In the genomic region with DNA sequence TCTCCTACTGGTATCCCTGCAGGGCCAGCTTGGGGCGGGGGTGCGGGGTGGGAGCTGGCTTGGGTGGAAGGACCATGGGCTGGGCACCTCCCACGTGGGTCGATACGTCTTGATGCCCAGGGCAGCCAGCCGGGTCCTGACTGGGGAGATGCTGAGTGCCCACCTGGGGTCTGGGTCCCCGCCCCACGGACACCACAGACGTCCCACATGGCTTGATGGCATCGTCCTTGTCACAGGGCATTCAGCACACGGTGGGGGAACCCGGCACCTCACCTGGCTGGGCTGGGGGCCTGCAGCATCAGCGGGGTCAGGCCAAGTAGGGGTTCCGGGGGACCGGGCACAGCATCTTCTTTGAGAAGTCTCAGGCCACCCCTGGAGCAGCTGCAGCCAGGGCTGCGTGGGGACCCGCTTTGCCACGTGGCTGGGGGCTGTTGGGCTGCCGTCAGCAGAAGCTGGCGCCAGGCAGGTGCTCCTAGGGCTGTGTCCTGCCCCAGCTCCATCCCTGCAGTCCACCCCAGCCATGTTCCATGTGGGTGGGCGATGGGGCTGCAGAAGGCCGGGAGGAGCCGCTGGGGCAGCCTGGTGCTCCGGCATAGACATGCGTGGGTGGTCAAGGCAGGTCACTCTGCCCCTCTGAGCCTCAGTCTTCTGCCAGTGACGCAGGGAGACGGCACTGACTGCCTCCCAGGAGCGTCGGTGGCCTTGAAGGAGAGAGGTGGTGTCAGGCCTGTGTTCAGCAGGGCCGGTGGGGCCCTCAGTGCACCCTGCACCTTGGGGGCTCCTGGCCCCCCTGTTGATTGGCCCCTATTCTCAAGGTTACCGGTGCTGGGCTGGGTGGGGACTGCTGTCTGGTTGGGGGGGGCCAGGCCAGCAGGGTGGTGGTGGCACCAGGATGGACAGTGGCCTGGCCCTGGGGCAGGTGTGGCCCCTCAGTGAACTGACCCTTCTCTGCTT, we compare ENCODE assay signal across 1 cellular context.
TF ChIP-seq lines count a peak whose summit lies in the region.

No MANE protein-coding gene starts in this region.

TF ChIP-seq in HCT116, 20 proteins besides CTCF, POLR2A, EP300 and RAD21:
- no peak for TF ChIP-seq SIN3A (IDR thresholded peaks at IDR 0.05; ENCODE audit: low read depth)
- TF ChIP-seq, protein P1, sequence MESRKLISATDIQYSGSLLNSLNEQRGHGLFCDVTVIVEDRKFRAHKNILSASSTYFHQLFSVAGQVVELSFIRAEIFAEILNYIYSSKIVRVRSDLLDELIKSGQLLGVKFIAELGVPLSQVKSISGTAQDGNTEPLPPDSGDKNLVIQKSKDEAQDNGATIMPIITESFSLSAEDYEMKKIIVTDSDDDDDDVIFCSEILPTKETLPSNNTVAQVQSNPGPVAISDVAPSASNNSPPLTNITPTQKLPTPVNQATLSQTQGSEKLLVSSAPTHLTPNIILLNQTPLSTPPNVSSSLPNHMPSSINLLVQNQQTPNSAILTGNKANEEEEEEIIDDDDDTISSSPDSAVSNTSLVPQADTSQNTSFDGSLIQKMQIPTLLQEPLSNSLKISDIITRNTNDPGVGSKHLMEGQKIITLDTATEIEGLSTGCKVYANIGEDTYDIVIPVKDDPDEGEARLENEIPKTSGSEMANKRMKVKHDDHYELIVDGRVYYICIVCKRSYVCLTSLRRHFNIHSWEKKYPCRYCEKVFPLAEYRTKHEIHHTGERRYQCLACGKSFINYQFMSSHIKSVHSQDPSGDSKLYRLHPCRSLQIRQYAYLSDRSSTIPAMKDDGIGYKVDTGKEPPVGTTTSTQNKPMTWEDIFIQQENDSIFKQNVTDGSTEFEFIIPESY (IDR thresholded peaks at IDR 0.05; ENCODE audit: extremely low read depth, insufficient replicate concordance, low read length) = no peak
- TF ChIP-seq EGR1 (IDR thresholded peaks at IDR 0.05; ENCODE audit: low read depth) = no peak
- TF ChIP-seq ZNF274 (IDR thresholded peaks at IDR 0.05; ENCODE audit: low read depth, low read length) = no peak
- no peak for TF ChIP-seq CEBPB (IDR thresholded peaks at IDR 0.05; ENCODE audit: low read depth)
- no peak for TF ChIP-seq EZH2phosphoT487 (IDR thresholded peaks at IDR 0.05; ENCODE audit: borderline replicate concordance)
- TF ChIP-seq ATF3 (IDR thresholded peaks at IDR 0.05) = no peak
- no peak for TF ChIP-seq POLR2AphosphoS5 (IDR thresholded peaks at IDR 0.05; ENCODE audit: low read depth, low read length)
- TF ChIP-seq CBX3 (IDR thresholded peaks at IDR 0.05; ENCODE audit: low read depth) = no peak
- no peak for TF ChIP-seq TCF7L2 (IDR thresholded peaks at IDR 0.05; ENCODE audit: borderline replicate concordance, extremely low read depth, insufficient read depth, insufficient read length)
- no peak for TF ChIP-seq SRF (IDR thresholded peaks at IDR 0.05; ENCODE audit: low read depth)
- no peak for TF ChIP-seq SP1 (IDR thresholded peaks at IDR 0.05; ENCODE audit: low read depth)
- TF ChIP-seq ELF1 (IDR thresholded peaks at IDR 0.05; ENCODE audit: borderline replicate concordance, low read depth) = no peak
- TF ChIP-seq REST (IDR thresholded peaks at IDR 0.05; ENCODE audit: low read depth) = no peak
- TF ChIP-seq, protein P2, sequence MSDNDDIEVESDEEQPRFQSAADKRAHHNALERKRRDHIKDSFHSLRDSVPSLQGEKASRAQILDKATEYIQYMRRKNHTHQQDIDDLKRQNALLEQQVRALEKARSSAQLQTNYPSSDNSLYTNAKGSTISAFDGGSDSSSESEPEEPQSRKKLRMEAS (IDR thresholded peaks at IDR 0.05) = no peak
- no peak for TF ChIP-seq JUND (IDR thresholded peaks at IDR 0.05)
- no peak for TF ChIP-seq FOSL1 (IDR thresholded peaks at IDR 0.05; ENCODE audit: low read depth)
- no peak for TF ChIP-seq EZH2 (IDR thresholded peaks at IDR 0.05)
- no peak for TF ChIP-seq ZFX (IDR thresholded peaks at IDR 0.05)
